In genomic region chr7:96441551-96442104, GRCh38 we compare ENCODE assay signal across 20 cellular contexts.
"Had no signal": no experiment of that assay in that cellular context is flagged by ENCODE, and none has a peak within 500 bp of the region (broad histone marks: within the 10 kb centered on the region; RNA-seq: fewer than 3 reads in every experiment).

No MANE protein-coding gene starts in this region.

- H3K27ac Mint-ChIP-seq: dendritic cell treated with granulocyte-macrophage colony-stimulating factor and Interleukin-4, amounts not matched to agents 40 ng/mL and 50 ng/mL, for 4 days; immature natural killer cell; nephron; stimulated activated naive B cell treated with anti-CD40 and anti-IgM and Interleukin-4, amounts not matched to agents 10 μg/mL and 1 μg/mL and 100 μg/mL, for 72 hours; stimulated activated naive CD8-positive, alpha-beta T cell treated with anti-CD3 and anti-CD28 coated beads, Interleukin-15, amount 100 ng/mL, for 72 hours had no signal

- H3K36me3 ChIP-seq: esophagus squamous epithelium, gastroesophageal sphincter, left lung, sigmoid colon, transverse colon had no signal

- DNase-seq: esophagus squamous epithelium; foreskin fibroblast; glutamatergic neuron; immature natural killer cell; left lung; mesenchymal stem cell; naive B cell; posterior cingulate gyrus; sigmoid colon; stimulated activated CD4-positive, alpha-beta T cell treated with anti-CD3 and anti-CD28 coated beads, Interleukin-2, amount 100 ng/mL, for 24 hours; stimulated activated CD4-positive, alpha-beta T cell treated with anti-CD3 and anti-CD28 coated beads, Interleukin-4, amount 100 ng/mL, for 4 hours; stimulated activated naive B cell treated with anti-CD40 and anti-IgM and Interleukin-4, amounts not matched to agents 10 μg/mL and 1 μg/mL and 100 μg/mL, for 72 hours; stimulated activated naive CD8-positive, alpha-beta T cell treated with anti-CD3 and anti-CD28 coated beads, Interleukin-15, amount 100 ng/mL, for 72 hours; testis; transverse colon had no signal

- ATAC-seq: gastroesophageal sphincter; left lung; stimulated activated naive B cell treated with anti-CD40 and anti-IgM and Interleukin-4, amounts not matched to agents 10 μg/mL and 1 μg/mL and 100 μg/mL, for 72 hours; stimulated activated naive CD8-positive, alpha-beta T cell treated with anti-CD3 and anti-CD28 coated beads, Interleukin-15, amount 100 ng/mL, for 72 hours had no signal

- H3K4me3 ChIP-seq: esophagus squamous epithelium, gastroesophageal sphincter, left lung, lung, sigmoid colon, skin epidermis, testis, transverse colon had no signal

- H3K9me3 Mint-ChIP-seq: nephron had no signal

- H3K27me3 Mint-ChIP-seq: dendritic cell treated with granulocyte-macrophage colony-stimulating factor and Interleukin-4, amounts not matched to agents 40 ng/mL and 50 ng/mL, for 4 days; stimulated activated naive B cell treated with anti-CD40 and anti-IgM and Interleukin-4, amounts not matched to agents 10 μg/mL and 1 μg/mL and 100 μg/mL, for 72 hours had no signal

- H3K4me1 Mint-ChIP-seq: immature natural killer cell; naive B cell; nephron; stimulated activated naive B cell treated with anti-CD40 and anti-IgM and Interleukin-4, amounts not matched to agents 10 μg/mL and 1 μg/mL and 100 μg/mL, for 72 hours; stimulated activated naive CD8-positive, alpha-beta T cell treated with anti-CD3 and anti-CD28 coated beads, Interleukin-15, amount 100 ng/mL, for 72 hours had no signal

- H3K9me3 ChIP-seq: esophagus squamous epithelium, gastroesophageal sphincter, left lung, sigmoid colon, testis, transverse colon had no signal

- H3K4me3 Mint-ChIP-seq: dendritic cell treated with granulocyte-macrophage colony-stimulating factor and Interleukin-4, amounts not matched to agents 40 ng/mL and 50 ng/mL, for 4 days; immature natural killer cell; naive B cell; nephron; stimulated activated naive B cell treated with anti-CD40 and anti-IgM and Interleukin-4, amounts not matched to agents 10 μg/mL and 1 μg/mL and 100 μg/mL, for 72 hours; stimulated activated naive CD8-positive, alpha-beta T cell treated with anti-CD3 and anti-CD28 coated beads, Interleukin-15, amount 100 ng/mL, for 72 hours had no signal

- H3K4me1 ChIP-seq: esophagus squamous epithelium, gastroesophageal sphincter, left lung, sigmoid colon, testis, transverse colon had no signal

- H3K36me3 Mint-ChIP-seq: naive B cell; stimulated activated naive B cell treated with anti-CD40 and anti-IgM and Interleukin-4, amounts not matched to agents 10 μg/mL and 1 μg/mL and 100 μg/mL, for 72 hours had no signal

- H3K27me3 ChIP-seq: gastroesophageal sphincter, left lung, sigmoid colon, testis, transverse colon had no signal

- H3K27ac ChIP-seq: esophagus squamous epithelium, gastroesophageal sphincter, left lung, sigmoid colon, skin epidermis, testis, transverse colon had no signal
